Comparison of ENCODE assay signal across 8 cellular contexts in the genomic region with DNA sequence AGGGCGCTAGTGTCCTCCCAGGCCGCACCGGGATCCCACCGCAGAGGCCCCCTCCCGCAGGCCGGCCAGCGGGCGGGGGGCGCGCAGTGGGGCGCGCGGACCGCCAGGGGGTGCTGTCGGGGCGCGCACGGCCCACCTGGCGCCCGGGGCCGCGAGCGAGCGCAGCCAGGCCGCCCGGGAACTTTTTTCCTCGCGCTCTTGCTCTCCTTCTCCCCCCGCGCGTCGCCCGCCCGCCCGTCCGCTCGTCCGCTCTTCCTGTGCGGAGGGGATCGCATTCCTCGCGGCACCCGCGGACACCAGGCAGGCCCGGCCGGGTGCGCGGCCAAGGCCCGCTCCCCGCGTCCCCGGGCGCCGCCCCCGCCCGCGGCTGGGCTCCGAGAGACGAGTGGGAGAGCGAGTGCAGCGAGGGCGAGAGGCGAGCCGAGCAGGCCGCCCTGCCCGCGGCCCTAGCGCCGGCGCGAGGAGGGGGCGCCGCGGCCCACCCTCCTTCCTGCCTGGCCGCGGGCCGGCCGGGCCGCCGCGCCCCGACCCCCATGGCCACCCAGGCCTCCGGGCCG. TPM values are rescaled to one million over a fixed set of nuclear protein-coding genes. Genes with fewer than 3 reads are reported as not detected.
DNase-seq lines count a peak whose midpoint lies in the region; ATAC-seq lines count a peak whose summit lies in the region.

A gene with protein sequence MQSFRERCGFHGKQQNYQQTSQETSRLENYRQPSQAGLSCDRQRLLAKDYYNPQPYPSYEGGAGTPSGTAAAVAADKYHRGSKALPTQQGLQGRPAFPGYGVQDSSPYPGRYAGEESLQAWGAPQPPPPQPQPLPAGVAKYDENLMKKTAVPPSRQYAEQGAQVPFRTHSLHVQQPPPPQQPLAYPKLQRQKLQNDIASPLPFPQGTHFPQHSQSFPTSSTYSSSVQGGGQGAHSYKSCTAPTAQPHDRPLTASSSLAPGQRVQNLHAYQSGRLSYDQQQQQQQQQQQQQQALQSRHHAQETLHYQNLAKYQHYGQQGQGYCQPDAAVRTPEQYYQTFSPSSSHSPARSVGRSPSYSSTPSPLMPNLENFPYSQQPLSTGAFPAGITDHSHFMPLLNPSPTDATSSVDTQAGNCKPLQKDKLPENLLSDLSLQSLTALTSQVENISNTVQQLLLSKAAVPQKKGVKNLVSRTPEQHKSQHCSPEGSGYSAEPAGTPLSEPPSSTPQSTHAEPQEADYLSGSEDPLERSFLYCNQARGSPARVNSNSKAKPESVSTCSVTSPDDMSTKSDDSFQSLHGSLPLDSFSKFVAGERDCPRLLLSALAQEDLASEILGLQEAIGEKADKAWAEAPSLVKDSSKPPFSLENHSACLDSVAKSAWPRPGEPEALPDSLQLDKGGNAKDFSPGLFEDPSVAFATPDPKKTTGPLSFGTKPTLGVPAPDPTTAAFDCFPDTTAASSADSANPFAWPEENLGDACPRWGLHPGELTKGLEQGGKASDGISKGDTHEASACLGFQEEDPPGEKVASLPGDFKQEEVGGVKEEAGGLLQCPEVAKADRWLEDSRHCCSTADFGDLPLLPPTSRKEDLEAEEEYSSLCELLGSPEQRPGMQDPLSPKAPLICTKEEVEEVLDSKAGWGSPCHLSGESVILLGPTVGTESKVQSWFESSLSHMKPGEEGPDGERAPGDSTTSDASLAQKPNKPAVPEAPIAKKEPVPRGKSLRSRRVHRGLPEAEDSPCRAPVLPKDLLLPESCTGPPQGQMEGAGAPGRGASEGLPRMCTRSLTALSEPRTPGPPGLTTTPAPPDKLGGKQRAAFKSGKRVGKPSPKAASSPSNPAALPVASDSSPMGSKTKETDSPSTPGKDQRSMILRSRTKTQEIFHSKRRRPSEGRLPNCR (N-terminal part only) (plus strand): TSS at position 272 of the 557 bp plus-strand sequence. CDS start 111,491 bp downstream, outside the sequence.

- H3K27ac ChIP-seq in naive thymus-derived CD4-positive, alpha-beta T cell (ENCODE audit: low read depth, low read length), result peak within 1 kb of the TSS; percentile 93

- CTCF ChIA-PET in naive thymus-derived CD4-positive, alpha-beta T cell (lab: Charles Lee), result interaction anchor here (0.7 to 3.5 kb wide), 14 partner anchors 9 to 378 kb away, joined by 3 to 22 read pairs (median 4); no protein-coding TSS in a partner anchor

- H3K27ac Mint-ChIP-seq in activated T-helper 2 cell treated with anti-CD3 and anti-CD28 coated beads, Interferon-gamma antibody, Interleukin-2, Interleukin-4, amounts not matched to agents 10 μg/mL and 5 μg/mL and 100 μg/mL, durations not matched to agents 14 hours and 24 hours and 36 hours, result peak within 1 kb of the TSS; percentile 85
- H3K27ac Mint-ChIP-seq in naive thymus-derived CD4-positive, alpha-beta T cell, result peak within 1 kb of the TSS in 7 of 9 donors; percentile 59 to 90 (median 77)

- DNase-seq in CMK (ENCODE audit: low read depth) (peak; percentile 65), RPMI8226 (peak; percentile 90), fibroblast of peridontal ligament (ENCODE audit: extremely low read depth) (peak; percentile 71)
- DNase-seq in Jurkat, Clone E6-1 (ENCODE audit: low read depth, low spot score), result no peak
- peak; percentile 68 for DNase-seq in activated T-helper 2 cell treated with anti-CD3 and anti-CD28 coated beads, Interferon-gamma antibody, Interleukin-2, Interleukin-4, amounts not matched to agents 10 μg/mL and 5 μg/mL and 100 μg/mL, durations not matched to agents 14 hours and 24 hours and 36 hours (ENCODE audit: low spot score)
- peak; percentile 64 to 87 (median 79) for DNase-seq in naive thymus-derived CD4-positive, alpha-beta T cell
- peak; percentile 62 for DNase-seq in stimulated activated naive CD4-positive, alpha-beta T cell treated with Interleukin-2 at 50 U/mL for 16 hours (lab: John Stamatoyannopoulos, UW)

- H3K36me3 Mint-ChIP-seq in activated T-helper 2 cell treated with anti-CD3 and anti-CD28 coated beads, Interferon-gamma antibody, Interleukin-2, Interleukin-4, amounts not matched to agents 10 μg/mL and 5 μg/mL and 100 μg/mL, durations not matched to agents 14 hours and 24 hours and 36 hours (ENCODE audit: low read depth), result peaks cover 15% of the 10 kb centered on the region
- H3K36me3 Mint-ChIP-seq in naive thymus-derived CD4-positive, alpha-beta T cell, result peaks cover 0 to 2% (median 0%) of the 10 kb centered on the region in 5 donors

- H3K27me3 Mint-ChIP-seq in activated T-helper 2 cell treated with anti-CD3 and anti-CD28 coated beads, Interferon-gamma antibody, Interleukin-2, Interleukin-4, amounts not matched to agents 10 μg/mL and 5 μg/mL and 100 μg/mL, durations not matched to agents 14 hours and 24 hours and 36 hours (ENCODE audit: low read depth), result peaks cover 11% of the 10 kb centered on the region
- H3K27me3 Mint-ChIP-seq in naive thymus-derived CD4-positive, alpha-beta T cell, result peaks cover 0 to 16% (median 0%) of the 10 kb centered on the region in 5 donors

- peaks cover 0 to 4% (median 0%) of the 10 kb centered on the region in 3 experiments for H3K36me3 ChIP-seq in naive thymus-derived CD4-positive, alpha-beta T cell (ENCODE audit: control insufficient read depth in 2 of 3, insufficient read depth in 3 of 3, low read length in 3 of 3)

- POLR2A ChIA-PET in naive thymus-derived CD4-positive, alpha-beta T cell (lab: Charles Lee), result interaction anchor here (0.9 to 5.3 kb wide), 4 partner anchors 12 to 353 kb away, joined by 3 to 47 read pairs (median 4); no protein-coding TSS in a partner anchor

- peaks cover 28% of the 10 kb centered on the region for H3K4me1 Mint-ChIP-seq in activated T-helper 2 cell treated with anti-CD3 and anti-CD28 coated beads, Interferon-gamma antibody, Interleukin-2, Interleukin-4, amounts not matched to agents 10 μg/mL and 5 μg/mL and 100 μg/mL, durations not matched to agents 14 hours and 24 hours and 36 hours (ENCODE audit: low read depth)
- peaks cover 15 to 42% (median 37%) of the 10 kb centered on the region in 7 donors for H3K4me1 Mint-ChIP-seq in naive thymus-derived CD4-positive, alpha-beta T cell

- peak within 1 kb of the TSS; percentile 85 for H3K4me3 Mint-ChIP-seq in activated T-helper 2 cell treated with anti-CD3 and anti-CD28 coated beads, Interferon-gamma antibody, Interleukin-2, Interleukin-4, amounts not matched to agents 10 μg/mL and 5 μg/mL and 100 μg/mL, durations not matched to agents 14 hours and 24 hours and 36 hours (ENCODE audit: low read depth)
- H3K4me3 Mint-ChIP-seq in naive thymus-derived CD4-positive, alpha-beta T cell, result peak within 1 kb of the TSS; percentile 84 to 92 (median 89)

- peaks cover 7 to 18% of the 10 kb centered on the region in 2 donors for H3K4me1 ChIP-seq in naive thymus-derived CD4-positive, alpha-beta T cell (ENCODE audit: control insufficient read depth in 2 of 2, insufficient read depth in 2 of 2, low read length in 2 of 2)

- ATAC-seq in GM21360 (IDR thresholded peaks at IDR 0.05; ENCODE audit: unreplicated experiment), result peak; percentile 40
- ATAC-seq in naive thymus-derived CD4-positive, alpha-beta T cell, result peak; percentile 82

- no peaks in the 10 kb centered on the region for H3K27me3 ChIP-seq in naive thymus-derived CD4-positive, alpha-beta T cell (ENCODE audit: control insufficient read depth in 2 of 2, insufficient read depth in 2 of 2, low read length in 2 of 2)

- H3K4me3 ChIP-seq in Jurkat, Clone E6-1 (ENCODE audit: low read length), result peak within 1 kb of the TSS; percentile 74
- peak within 1 kb of the TSS; percentile 62 for H3K4me3 ChIP-seq in naive thymus-derived CD4-positive, alpha-beta T cell (ENCODE audit: low read length)

- no peaks in the 10 kb centered on the region for H3K9me3 Mint-ChIP-seq in activated T-helper 2 cell treated with anti-CD3 and anti-CD28 coated beads, Interferon-gamma antibody, Interleukin-2, Interleukin-4, amounts not matched to agents 10 μg/mL and 5 μg/mL and 100 μg/mL, durations not matched to agents 14 hours and 24 hours and 36 hours
- H3K9me3 Mint-ChIP-seq in naive thymus-derived CD4-positive, alpha-beta T cell, result peaks cover 0 to 2% (median 0%) of the 10 kb centered on the region in 11 donors

- intact Hi-C loops in activated T-helper 2 cell treated with anti-CD3 and anti-CD28 coated beads, Interferon-gamma antibody, Interleukin-2, Interleukin-4, amounts not matched to agents 10 μg/mL and 5 μg/mL and 100 μg/mL, durations not matched to agents 14 hours and 24 hours and 36 hours (cut with micrococcal nuclease), result loop anchor here (1.0 to 5.0 kb wide), 5 partner anchors 41 to 352 kb away; a partner anchor contains a TSS
- intact Hi-C loops in naive thymus-derived CD4-positive, alpha-beta T cell (cut with micrococcal nuclease), result loop anchor here (1.0 to 5.0 kb wide), 14 partner anchors 42 to 544 kb away; a partner anchor contains a TSS

- no peaks in the 10 kb centered on the region for H3K9me3 ChIP-seq in naive thymus-derived CD4-positive, alpha-beta T cell (ENCODE audit: control insufficient read depth in 2 of 3, low read length in 3 of 3)

RNA-seq across cellular contexts. Expression of the gene that starts here (rescaled TPM):
- polyA plus RNA-seq in Jurkat, Clone E6-1 (2012; ENCODE audit: insufficient read depth, insufficient read length), result 16.2 TPM
- total RNA-seq in activated T-helper 2 cell treated with anti-CD3 and anti-CD28 coated beads, Interferon-gamma antibody, Interleukin-2, Interleukin-4, amounts not matched to agents 10 μg/mL and 5 μg/mL and 100 μg/mL, durations not matched to agents 14 hours and 24 hours and 36 hours, result 33.5 and 36.5 TPM in 2 replicates
- total RNA-seq in naive thymus-derived CD4-positive, alpha-beta T cell, result 10 to 100 TPM; 20.1 to 46.2 (median 23.6) TPM
- polyA plus RNA-seq in naive thymus-derived CD4-positive, alpha-beta T cell, result 1 to 10 TPM; 2.0 to 4.0 TPM
